8 cellular contexts compared by ENCODE assay signal in the genomic region with DNA sequence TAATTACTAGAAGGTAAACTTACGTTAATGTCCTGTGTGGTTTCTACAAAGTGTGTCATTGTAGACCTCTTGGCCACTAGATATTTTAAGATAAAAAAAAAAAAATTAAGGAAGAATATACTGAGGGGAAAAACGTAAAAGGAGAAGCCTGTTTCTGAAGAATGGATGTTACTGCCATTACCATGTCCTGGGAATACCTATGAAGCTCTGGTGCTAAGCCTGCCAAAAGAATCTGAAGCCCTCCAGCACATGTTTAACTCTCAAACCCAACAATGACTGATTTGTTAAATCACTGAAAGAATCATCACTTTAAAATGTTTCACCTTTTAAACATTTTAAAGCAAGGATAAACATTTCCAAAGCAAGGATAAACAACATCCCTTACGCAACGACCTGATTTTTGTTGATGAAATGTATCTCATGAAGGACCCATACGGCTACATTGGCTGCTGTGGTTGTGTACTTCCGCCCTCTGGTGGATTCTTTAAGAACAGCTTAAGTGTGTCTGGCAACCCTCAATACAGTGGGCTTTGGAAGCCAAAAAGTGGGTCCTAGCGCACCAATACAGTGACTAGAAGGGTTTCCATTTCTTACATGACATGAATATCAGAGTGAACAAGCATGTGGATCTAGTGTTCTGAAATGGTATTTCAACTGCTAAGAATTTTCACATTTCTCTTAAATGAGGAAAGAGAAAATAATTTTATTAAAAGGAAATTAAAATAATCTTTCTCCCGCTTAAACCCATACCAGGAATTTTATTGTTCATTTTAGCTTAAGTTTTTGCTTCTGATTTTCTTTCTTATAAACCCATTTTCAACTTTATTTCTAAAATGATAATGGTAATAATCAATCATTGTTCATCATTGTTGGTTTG.
DNase-seq lines count a peak whose midpoint lies in the region; ATAC-seq and TF ChIP-seq lines count a peak whose summit lies in the region.

No MANE protein-coding gene starts in this region.

- peaks cover 4 to 9% of the 10 kb centered on the region in 2 donors for H3K36me3 ChIP-seq in body of pancreas (replicated peaks in 1 of 2; ENCODE audit: insufficient read depth in 1 of 2, low read depth in 2 of 2)

- H3K27me3 ChIP-seq in body of pancreas: no peaks in the 10 kb centered on the region

- ATAC-seq in HG02610 (IDR thresholded peaks at IDR 0.05; ENCODE audit: unreplicated experiment) (peak; percentile 92), body of pancreas (peak; percentile 85)

- no peak for TF ChIP-seq POLR2A in body of pancreas (IDR thresholded peaks at IDR 0.05)

- no peaks in the 10 kb centered on the region for H3K9me3 ChIP-seq in body of pancreas

- H3K4me1 ChIP-seq in body of pancreas: no peaks in the 10 kb centered on the region

- H3K4me3 ChIP-seq in body of pancreas: no peak overlapping the region

- peak; percentile 70 for DNase-seq in A172 (ENCODE audit: low spot score)
- DNase-seq in NCI-H1048 (lab: John Stamatoyannopoulos, UW): peak; percentile 68
- peak; percentile 30 for DNase-seq in SKM-1 (lab: John Stamatoyannopoulos, UW; ENCODE audit: unreplicated experiment)
- peak; percentile 42 to 64 (median 54) for DNase-seq in body of pancreas
- peak; percentile 70 for DNase-seq in iPS-NIHi7 (ENCODE audit: extremely low spot score)
- DNase-seq in stimulated activated CD4-positive, alpha-beta T cell treated with anti-CD3 and anti-CD28 coated beads, Interleukin-15, amount 100 ng/mL, for 24 hours: peak; percentile 45

- WGBS in body of pancreas, 2 donors: 36% methylated on average over 8 of the region's 8 CpGs

- no peak overlapping the region for H3K27ac ChIP-seq in body of pancreas

- peak; percentile 79 for TF ChIP-seq CTCF in GM12873 (IDR thresholded peaks at IDR 0.05; ENCODE audit: insufficient read depth, low read depth, low read length, missing control alignments)
- TF ChIP-seq CTCF in body of pancreas (IDR thresholded peaks at IDR 0.05): peak; percentile 61 to 81 (median 76)

- intact Hi-C loops in body of pancreas (cut with DNase I): loop anchor here (5.0 to 10.0 kb wide), 2 partner anchors 145 to 252 kb away; no protein-coding TSS in a partner anchor
